ENCODE assay signal across 1 cellular context in genomic region chr17:70945386-70945785, GRCh38.
TF ChIP-seq lines count a peak whose summit lies in the region.

No MANE protein-coding gene starts in this region.

TF ChIP-seq in GM23338, 12 proteins besides CTCF, POLR2A, EP300 and RAD21:
- TF ChIP-seq ZNF462 (CRISPR knock-in tag; IDR thresholded peaks at IDR 0.05) (no peak), POLR2AphosphoS5 (IDR thresholded peaks at IDR 0.05; ENCODE audit: low read depth) (no peak), ZNF331 (CRISPR knock-in tag; IDR thresholded peaks at IDR 0.05; ENCODE audit: low read depth) (no peak), NANOG (IDR thresholded peaks at IDR 0.05; ENCODE audit: borderline replicate concordance) (no peak), ZNF114 (CRISPR knock-in tag; IDR thresholded peaks at IDR 0.05) (no peak), ETS1 (IDR thresholded peaks at IDR 0.05) (no peak), REST (IDR thresholded peaks at IDR 0.05; ENCODE audit: unreplicated experiment) (no peak)
